In genomic region chr3:116259984-116260383, GRCh38 we compare ENCODE assay signal across 25 cellular contexts.
"Had no signal": no experiment of that assay in that cellular context is flagged by ENCODE, and none has a peak within 500 bp of the region (broad histone marks: within the 10 kb centered on the region; RNA-seq: fewer than 3 reads in every experiment).

No MANE protein-coding gene starts in this region.

- H3K4me1 Mint-ChIP-seq: memory B cell; natural killer cell; stimulated activated naive B cell treated with anti-CD40 and anti-IgM and Interleukin-4, amounts not matched to agents 10 μg/mL and 1 μg/mL and 100 μg/mL, for 72 hours had no signal

- H3K36me3 Mint-ChIP-seq: memory B cell; natural killer cell; stimulated activated naive B cell treated with anti-CD40 and anti-IgM and Interleukin-4, amounts not matched to agents 10 μg/mL and 1 μg/mL and 100 μg/mL, for 72 hours had no signal

- DNase-seq: colonic mucosa; effector memory CD4-positive, alpha-beta T cell; foreskin keratinocyte; heart left ventricle; kidney; natural killer cell; pancreas; right lobe of liver; small intestine; stimulated activated CD4-positive, alpha-beta T cell treated with anti-CD3 and anti-CD28 coated beads, Interleukin-15, amount 100 ng/mL, for 24 hours; stimulated activated CD4-positive, alpha-beta T cell treated with anti-CD3 and anti-CD28 coated beads, Interleukin-2, amount 100 ng/mL, for 48 hours; stimulated activated naive B cell treated with anti-CD40 and anti-IgM and Interleukin-4, amounts not matched to agents 10 μg/mL and 1 μg/mL and 100 μg/mL, for 72 hours; transverse colon; upper lobe of right lung; uterus had no signal

- ATAC-seq: foreskin keratinocyte; gastroesophageal sphincter; heart left ventricle; left lobe of liver; natural killer cell; pancreas; right lobe of liver; stimulated activated naive B cell treated with anti-CD40 and anti-IgM and Interleukin-4, amounts not matched to agents 10 μg/mL and 1 μg/mL and 100 μg/mL, for 72 hours; upper lobe of right lung had no signal

- H3K4me3 ChIP-seq: colonic mucosa, esophagus muscularis mucosa, gastroesophageal sphincter, heart left ventricle, hepatocyte, lung, pancreas, right lobe of liver, thoracic aorta, transverse colon, upper lobe of right lung, uterus had no signal

- H3K4me1 ChIP-seq: colonic mucosa, esophagus muscularis mucosa, foreskin keratinocyte, gastroesophageal sphincter, pancreas, right lobe of liver, upper lobe of right lung, uterus had no signal

- H3K9me3 Mint-ChIP-seq: dendritic cell treated with granulocyte-macrophage colony-stimulating factor and Interleukin-4, amounts not matched to agents 40 ng/mL and 50 ng/mL, for 4 days; memory B cell; stimulated activated naive B cell treated with anti-CD40 and anti-IgM and Interleukin-4, amounts not matched to agents 10 μg/mL and 1 μg/mL and 100 μg/mL, for 72 hours; stimulated activated naive CD8-positive, alpha-beta T cell treated with anti-CD3 and anti-CD28 coated beads, Interleukin-15, Interleukin-2, amounts not matched to agents 100 ng/mL and 50 ng/mL, for 24 hours had no signal

- H3K9me3 ChIP-seq: colonic mucosa, esophagus muscularis mucosa, gastroesophageal sphincter, heart left ventricle, neutrophil, pancreas, right lobe of liver, thoracic aorta, transverse colon, upper lobe of right lung, uterus had no signal

- H3K79me2 ChIP-seq: hepatocyte had no signal

- H3K4me2 ChIP-seq: hepatocyte had no signal

- H3K4me3 Mint-ChIP-seq: dendritic cell treated with granulocyte-macrophage colony-stimulating factor and Interleukin-4, amounts not matched to agents 40 ng/mL and 50 ng/mL, for 4 days; memory B cell; natural killer cell; stimulated activated naive B cell treated with anti-CD40 and anti-IgM and Interleukin-4, amounts not matched to agents 10 μg/mL and 1 μg/mL and 100 μg/mL, for 72 hours; stimulated activated naive CD8-positive, alpha-beta T cell treated with anti-CD3 and anti-CD28 coated beads, Interleukin-15, Interleukin-2, amounts not matched to agents 100 ng/mL and 50 ng/mL, for 24 hours had no signal

- H3K27ac ChIP-seq: colonic mucosa, esophagus muscularis mucosa, foreskin keratinocyte, gastroesophageal sphincter, heart left ventricle, hepatocyte, neutrophil, pancreas, right lobe of liver, thoracic aorta, transverse colon, upper lobe of right lung, uterus had no signal

- H3K27me3 Mint-ChIP-seq: dendritic cell treated with granulocyte-macrophage colony-stimulating factor and Interleukin-4, amounts not matched to agents 40 ng/mL and 50 ng/mL, for 4 days; stimulated activated naive B cell treated with anti-CD40 and anti-IgM and Interleukin-4, amounts not matched to agents 10 μg/mL and 1 μg/mL and 100 μg/mL, for 72 hours; stimulated activated naive CD8-positive, alpha-beta T cell treated with anti-CD3 and anti-CD28 coated beads, Interleukin-15, Interleukin-2, amounts not matched to agents 100 ng/mL and 50 ng/mL, for 24 hours had no signal

- H3K36me3 ChIP-seq: colonic mucosa, esophagus muscularis mucosa, gastroesophageal sphincter, heart left ventricle, neutrophil, pancreas, right lobe of liver, thoracic aorta, transverse colon, upper lobe of right lung, uterus had no signal

- H2AFZ ChIP-seq: hepatocyte had no signal

- H3K27me3 ChIP-seq: colonic mucosa, esophagus muscularis mucosa, foreskin keratinocyte, gastroesophageal sphincter, heart left ventricle, hepatocyte, neutrophil, pancreas, right lobe of liver, transverse colon, upper lobe of right lung, uterus had no signal

- H3K27ac Mint-ChIP-seq: dendritic cell treated with granulocyte-macrophage colony-stimulating factor and Interleukin-4, amounts not matched to agents 40 ng/mL and 50 ng/mL, for 4 days; memory B cell; natural killer cell; stimulated activated naive B cell treated with anti-CD40 and anti-IgM and Interleukin-4, amounts not matched to agents 10 μg/mL and 1 μg/mL and 100 μg/mL, for 72 hours; stimulated activated naive CD8-positive, alpha-beta T cell treated with anti-CD3 and anti-CD28 coated beads, Interleukin-15, Interleukin-2, amounts not matched to agents 100 ng/mL and 50 ng/mL, for 24 hours had no signal
